ENCODE assay signal across 9 cellular contexts in the genomic region with DNA sequence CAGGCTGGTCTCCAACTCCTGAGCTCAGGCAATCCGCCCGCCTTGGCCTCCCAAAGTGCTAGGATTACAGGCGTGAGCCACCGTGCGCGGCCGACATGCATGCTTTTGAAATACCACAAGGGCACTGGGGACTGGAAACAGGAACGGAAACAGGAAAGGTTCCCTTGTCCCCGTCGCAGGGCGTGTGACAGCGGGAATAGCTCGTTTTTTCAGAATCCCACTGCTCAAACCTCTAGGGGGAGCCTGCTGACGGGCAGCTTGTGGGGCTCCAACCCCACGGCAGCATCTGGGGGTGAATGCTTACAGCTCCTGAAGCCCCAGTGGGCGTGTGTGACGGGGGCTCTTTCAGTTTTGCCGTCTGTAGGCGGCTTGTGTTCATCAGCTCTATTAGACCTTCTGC. TPM values are rescaled to one million over a fixed set of nuclear protein-coding genes. Genes with fewer than 3 reads are reported as not detected.
DNase-seq lines count a peak whose midpoint lies in the region; ATAC-seq, FAIRE-seq and TF ChIP-seq lines count a peak whose summit lies in the region.
"Had no signal": no experiment of that assay in that cellular context is flagged by ENCODE, and none has a peak within 500 bp of the region (broad histone marks: within the 10 kb centered on the region; RNA-seq: fewer than 3 reads in every experiment).

No MANE protein-coding gene starts in this region.

- no peak for ATAC-seq in HG02884 (IDR thresholded peaks at IDR 0.05; ENCODE audit: unreplicated experiment)
- no peak for ATAC-seq in HG02970 (IDR thresholded peaks at IDR 0.05; ENCODE audit: low FRiP score, unreplicated experiment)

- H3K27me3 ChIP-seq in prostate gland (replicated peaks; ENCODE audit: insufficient read depth): no peaks in the 10 kb centered on the region

- peak overlapping the region; percentile 60 for H3K4me3 Mint-ChIP-seq in T-helper 1 cell treated with Interleukin-12 subunit alpha and Interleukin-12 subunit beta and Interleukin-4 antibody, amounts not matched to agents 30 μg/mL and 1 μg/mL, for 36 hours
- no peak overlapping the region for H3K4me3 Mint-ChIP-seq in osteocyte (ENCODE audit: unreplicated experiment)

- 48% methylated on average over 19 of the region's 19 CpGs for WGBS in prostate gland

- no peak for TF ChIP-seq POLR2A in prostate gland (IDR thresholded peaks at IDR 0.05)

- H3K36me3 ChIP-seq in prostate gland: no peaks in the 10 kb centered on the region

- no peak overlapping the region for H3K27ac ChIP-seq in prostate gland

- H3K4me1 ChIP-seq in prostate gland (replicated peaks): no peaks in the 10 kb centered on the region

- peaks cover 12% of the 10 kb centered on the region for H3K27me3 Mint-ChIP-seq in T-helper 1 cell treated with Interleukin-12 subunit alpha and Interleukin-12 subunit beta and Interleukin-4 antibody, amounts not matched to agents 30 μg/mL and 1 μg/mL, for 36 hours (ENCODE audit: low read depth)
- peaks cover 51% of the 10 kb centered on the region for H3K27me3 Mint-ChIP-seq in osteocyte (ENCODE audit: unreplicated experiment)

- DNase-seq in GM19239 (ENCODE audit: insufficient read length, low spot score): no peak
- peak; percentile 35 for DNase-seq in central memory CD4-positive, alpha-beta T cell
- no peak for DNase-seq in osteocyte (ENCODE audit: extremely low spot score, unreplicated experiment)
- DNase-seq in prostate gland (ENCODE audit: low spot score): no peak
- no peak for DNase-seq in HCEC 1CT

- H3K9me3 ChIP-seq in prostate gland: no peaks in the 10 kb centered on the region

- H3K36me3 Mint-ChIP-seq in T-helper 1 cell treated with Interleukin-12 subunit alpha and Interleukin-12 subunit beta and Interleukin-4 antibody, amounts not matched to agents 30 μg/mL and 1 μg/mL, for 36 hours (ENCODE audit: low read depth): no peaks in the 10 kb centered on the region
- no peaks in the 10 kb centered on the region for H3K36me3 Mint-ChIP-seq in osteocyte (ENCODE audit: unreplicated experiment)

- peak overlapping the region; percentile 84 for H3K27ac Mint-ChIP-seq in T-helper 1 cell treated with Interleukin-12 subunit alpha and Interleukin-12 subunit beta and Interleukin-4 antibody, amounts not matched to agents 30 μg/mL and 1 μg/mL, for 36 hours
- no peak overlapping the region for H3K27ac Mint-ChIP-seq in osteocyte (ENCODE audit: unreplicated experiment)

- no peak overlapping the region for H3K4me3 ChIP-seq in prostate gland

- peak; percentile 24 for TF ChIP-seq CTCF in osteocyte (IDR thresholded peaks at IDR 0.05)
- no peak for TF ChIP-seq CTCF in prostate gland (IDR thresholded peaks at IDR 0.05)

- intact Hi-C loops in prostate gland (cut with DNase I): no loop called here

- peaks cover 20% of the 10 kb centered on the region for H3K4me1 Mint-ChIP-seq in T-helper 1 cell treated with Interleukin-12 subunit alpha and Interleukin-12 subunit beta and Interleukin-4 antibody, amounts not matched to agents 30 μg/mL and 1 μg/mL, for 36 hours (ENCODE audit: low read depth)
- peaks cover 12% of the 10 kb centered on the region for H3K4me1 Mint-ChIP-seq in osteocyte (ENCODE audit: unreplicated experiment)

- H3K9me3 Mint-ChIP-seq in T-helper 1 cell treated with Interleukin-12 subunit alpha and Interleukin-12 subunit beta and Interleukin-4 antibody, amounts not matched to agents 30 μg/mL and 1 μg/mL, for 36 hours: no peaks in the 10 kb centered on the region
- H3K9me3 Mint-ChIP-seq in osteocyte (ENCODE audit: unreplicated experiment): no peaks in the 10 kb centered on the region

- peak; percentile 85 for FAIRE-seq in GM19239 (lab: Jason Lieb, UNC)

RNA-seq across cellular contexts. Expression of a gene that starts 18.8 kb away (rescaled TPM):
- total RNA-seq in osteocyte: not detected in 2 replicates
- under 1 TPM in 1 of 2 donors, not detected in 1; 0.41 TPM for total RNA-seq in prostate gland
- total RNA-seq: T-helper 2 cell treated with Interferon-gamma antibody and Interleukin-4, amounts not matched to agents 100 ng/mL and 5 ng/mL, for 36 hours had no signal

RNA-seq across cellular contexts. Expression of a gene that starts 45.7 kb away (rescaled TPM):
- total RNA-seq in osteocyte: 1.6 and 2.4 TPM in 2 replicates
- 1 to 10 TPM in 1 of 2 donors, under 1 TPM in 1; 0.50 to 9.4 TPM for total RNA-seq in prostate gland

RNA-seq across cellular contexts. Expression of a gene that starts 53.4 kb away (rescaled TPM):
- not detected in 2 replicates for total RNA-seq in osteocyte
- 1 to 10 TPM in 1 of 2 donors, under 1 TPM in 1; 0.55 to 5.7 TPM for total RNA-seq in prostate gland
- total RNA-seq: T-helper 2 cell treated with Interferon-gamma antibody and Interleukin-4, amounts not matched to agents 100 ng/mL and 5 ng/mL, for 36 hours had no signal
